In the genomic region with DNA sequence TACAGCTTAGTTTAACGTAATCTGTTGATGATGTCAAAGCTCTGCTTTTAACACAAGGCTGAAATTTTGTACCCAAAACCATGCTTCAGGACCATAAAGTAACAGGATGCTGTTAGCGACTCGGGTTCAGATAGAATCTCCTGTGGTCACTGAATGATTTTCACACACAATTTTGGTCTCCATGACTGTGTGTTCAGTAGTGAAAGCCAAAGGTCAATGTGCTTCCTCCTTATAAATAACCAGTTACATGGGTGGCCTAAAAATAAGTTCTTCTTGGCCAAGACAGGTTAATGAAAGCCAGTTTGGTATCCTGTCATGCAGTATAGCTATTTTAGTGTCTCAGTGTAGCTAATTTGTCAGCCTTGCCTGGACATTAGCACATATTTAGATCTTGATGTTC, we compare ENCODE assay signal across 12 cellular contexts. TPM values are rescaled to one million over a fixed set of nuclear protein-coding genes. Genes with fewer than 3 reads are reported as not detected.
DNase-seq lines count a peak whose midpoint lies in the region; ATAC-seq and TF ChIP-seq lines count a peak whose summit lies in the region.
"Had no signal": no experiment of that assay in that cellular context is flagged by ENCODE, and none has a peak within 500 bp of the region (broad histone marks: within the 10 kb centered on the region; RNA-seq: fewer than 3 reads in every experiment).

No MANE protein-coding gene starts in this region.

- TF ChIP-seq CTCF in right lobe of liver (IDR thresholded peaks at IDR 0.05) (no peak), WERI-Rb-1 (IDR thresholded peaks at IDR 0.05; ENCODE audit: low read depth, low read length) (no peak)

- no peaks in the 10 kb centered on the region for H3K36me3 ChIP-seq in right lobe of liver
- no peaks in the 10 kb centered on the region for H3K36me3 ChIP-seq in aorta (ENCODE audit: control insufficient read depth in 1 of 2, insufficient read depth in 2 of 2, low read length in 1 of 2)
- H3K36me3 ChIP-seq in WERI-Rb-1, result no peaks in the 10 kb centered on the region
- H3K36me3 ChIP-seq: adrenal gland had no signal

- DNase-seq in right lobe of liver, result no peak
- no peak for DNase-seq in aorta
- DNase-seq in SIG-M5 (lab: John Stamatoyannopoulos, UW), result no peak
- no peak for DNase-seq in NCI-H1694 treated with DMSO at 0.1 percent for 48 hours (lab: John Stamatoyannopoulos, UW)
- DNase-seq in WERI-Rb-1, result no peak
- DNase-seq: adrenal gland; DMS153; effector memory CD8-positive, alpha-beta T cell; HCEC 1CT had no signal

- TF ChIP-seq POLR2A in right lobe of liver (IDR thresholded peaks at IDR 0.05), result no peak

- no peaks in the 10 kb centered on the region for H3K4me1 ChIP-seq in right lobe of liver
- no peaks in the 10 kb centered on the region for H3K4me1 ChIP-seq in aorta (ENCODE audit: control insufficient read depth in 1 of 2, insufficient read depth in 2 of 2, low read length in 2 of 2)
- H3K4me1 ChIP-seq: adrenal gland had no signal

- H3K27me3 ChIP-seq in right lobe of liver (no peaks in the 10 kb centered on the region), aorta (ENCODE audit: control insufficient read depth in 1 of 2, insufficient read depth in 2 of 2, low read length in 1 of 2) (no peaks in the 10 kb centered on the region), WERI-Rb-1 (ENCODE audit: insufficient read depth, low read depth, severe bottlenecking) (no peaks in the 10 kb centered on the region)
- H3K27me3 ChIP-seq: adrenal gland had no signal

- H3K27ac ChIP-seq in right lobe of liver, result no peak overlapping the region
- no peak overlapping the region for H3K27ac ChIP-seq in aorta (ENCODE audit: low read depth in 1 of 2, low read length in 2 of 2)
- H3K27ac ChIP-seq in WERI-Rb-1, result no peak overlapping the region
- H3K27ac ChIP-seq: adrenal gland had no signal

- 79% methylated on average over 3 of the region's 3 CpGs for WGBS in right lobe of liver (ENCODE audit: insufficient coverage, low coverage, low lambda C conversion rate, missing lambda C conversion rate)
- 34 to 59% methylated on average over 3 of the region's 3 CpGs for WGBS in aorta, 2 donors

- ATAC-seq in GM18909 (IDR thresholded peaks at IDR 0.05; ENCODE audit: poor library complexity, unreplicated experiment), result peak; percentile 99
- peak; percentile 98 for ATAC-seq in GM21576 (IDR thresholded peaks at IDR 0.05; ENCODE audit: unreplicated experiment)
- peak; percentile 98 for ATAC-seq in HG03139 (IDR thresholded peaks at IDR 0.05; ENCODE audit: unreplicated experiment)
- ATAC-seq in right lobe of liver, result peak in 3 of 4 donors; percentile 29 to 57 (median 40)
- no peak for ATAC-seq in aorta (ENCODE audit: low FRiP score)
- ATAC-seq: effector memory CD8-positive, alpha-beta T cell had no signal

- no peak overlapping the region for H3K4me3 ChIP-seq in right lobe of liver
- H3K4me3 ChIP-seq in aorta (ENCODE audit: low read length in 2 of 2), result no peak overlapping the region
- no peak overlapping the region for H3K4me3 ChIP-seq in WERI-Rb-1 (ENCODE audit: low read depth, low read length)
- H3K4me3 ChIP-seq: adrenal gland had no signal

- no peaks in the 10 kb centered on the region for H3K9me3 ChIP-seq in right lobe of liver
- no peaks in the 10 kb centered on the region for H3K9me3 ChIP-seq in aorta (ENCODE audit: control insufficient read depth, low read length)
- H3K9me3 ChIP-seq in WERI-Rb-1 (ENCODE audit: severe bottlenecking), result no peaks in the 10 kb centered on the region
- H3K9me3 ChIP-seq: adrenal gland had no signal

- intact Hi-C loops in right lobe of liver (cut with DNase I), result no loop called here
- intact Hi-C loops in aorta (cut with DNase I), result no loop called here

RNA-seq across cellular contexts. Expression of a gene that starts 19.1 kb away (rescaled TPM):
- total RNA-seq in right lobe of liver (100 to 1,000 TPM; 147 to 342 (median 225) TPM), aorta (10 to 100 TPM; 27.0 to 34.3 TPM)
- polyA plus RNA-seq in aorta, result 10 to 100 TPM in 1 of 2 donors, 1 to 10 TPM in 1; 9.5 to 22.0 TPM

Comparison
In these comparisons a context has a peak if more than half of its experiments do, and no peak if none do; other contexts are left out.
1. RNA of a gene that starts 19.1 kb away (total RNA-seq): 147 to 342 TPM in right lobe of liver; 27.0 to 34.3 TPM in aorta; every median in the first group is over 4 times any median in the second.